In the genomic region with DNA sequence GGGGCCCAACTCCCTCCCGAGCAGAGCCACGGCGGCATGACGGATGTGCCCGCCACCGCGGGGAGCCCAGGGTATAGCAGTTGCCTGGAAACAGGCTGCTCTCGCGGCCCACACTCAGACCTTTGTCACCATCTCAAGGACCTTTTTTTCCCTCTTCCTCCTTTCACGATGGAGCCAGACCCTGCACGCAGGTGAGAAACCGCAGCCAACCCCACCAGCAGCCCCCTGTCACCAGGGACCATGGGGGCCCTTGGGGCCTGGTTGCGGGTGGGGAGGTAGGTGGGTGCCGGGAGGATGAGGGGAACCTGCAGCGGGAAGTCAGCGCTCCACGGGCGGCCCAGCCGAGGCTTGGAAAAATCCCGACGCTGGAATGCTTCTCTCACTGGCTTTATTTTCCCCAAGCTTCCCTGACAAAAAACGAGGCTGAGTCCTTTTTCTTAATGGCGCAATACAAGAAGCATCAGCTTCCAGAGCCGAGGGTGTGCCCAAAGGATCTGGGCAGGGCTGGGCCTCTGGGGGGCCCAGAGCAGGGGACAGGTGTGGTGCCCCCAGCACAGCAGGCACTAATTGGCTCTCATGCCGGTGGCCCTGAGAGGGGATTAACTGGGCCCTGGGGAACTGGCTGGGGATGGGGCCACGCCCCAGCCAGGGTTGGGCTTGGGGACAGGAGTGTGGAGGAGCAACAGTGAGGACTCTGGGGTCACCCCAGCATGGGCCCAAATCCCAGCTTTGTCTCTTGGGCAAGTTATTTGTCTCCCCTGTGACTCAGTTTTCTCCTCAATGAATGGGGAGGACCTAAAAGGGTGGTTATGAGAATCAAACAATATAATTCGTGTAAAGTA, we compare ENCODE assay signal across 10 cellular contexts. TPM values are rescaled to one million over a fixed set of nuclear protein-coding genes. Genes with fewer than 3 reads are reported as not detected.
DNase-seq lines count a peak whose midpoint lies in the region; ATAC-seq, FAIRE-seq and TF ChIP-seq lines count a peak whose summit lies in the region.
"Had no signal": no experiment of that assay in that cellular context is flagged by ENCODE, and none has a peak within 500 bp of the region (broad histone marks: within the 10 kb centered on the region; RNA-seq: fewer than 3 reads in every experiment).

No MANE protein-coding gene starts in this region.

- no peak for TF ChIP-seq CTCF in chondrocyte (IDR thresholded peaks at IDR 0.05)

- no peak overlapping the region for H3K4me3 Mint-ChIP-seq in activated CD8-positive, alpha-beta memory T cell treated with anti-CD3 and anti-CD28 coated beads, Interleukin-2, amount 10 ng/mL, durations not matched to agents 7 days and 5 days
- no peak overlapping the region for H3K4me3 Mint-ChIP-seq in chondrocyte (ENCODE audit: unreplicated experiment)

- FAIRE-seq in urothelium cell line (lab: Jason Lieb, UNC): no peak

- no peaks in the 10 kb centered on the region for H3K36me3 Mint-ChIP-seq in activated CD8-positive, alpha-beta memory T cell treated with anti-CD3 and anti-CD28 coated beads, Interleukin-2, amount 10 ng/mL, durations not matched to agents 7 days and 5 days
- no peaks in the 10 kb centered on the region for H3K36me3 Mint-ChIP-seq in chondrocyte (ENCODE audit: low read depth)

- no peak for ATAC-seq in activated CD8-positive, alpha-beta memory T cell treated with anti-CD3 and anti-CD28 coated beads, Interleukin-2, amount 10 ng/mL, durations not matched to agents 7 days and 5 days
- ATAC-seq: psoas muscle had no signal

- no peaks in the 10 kb centered on the region for H3K9me3 Mint-ChIP-seq in activated CD8-positive, alpha-beta memory T cell treated with anti-CD3 and anti-CD28 coated beads, Interleukin-2, amount 10 ng/mL, durations not matched to agents 7 days and 5 days (ENCODE audit: low read depth)
- H3K9me3 Mint-ChIP-seq in chondrocyte (ENCODE audit: low read depth): no peaks in the 10 kb centered on the region

- H3K27me3 Mint-ChIP-seq in activated CD8-positive, alpha-beta memory T cell treated with anti-CD3 and anti-CD28 coated beads, Interleukin-2, amount 10 ng/mL, durations not matched to agents 7 days and 5 days: no peaks in the 10 kb centered on the region
- no peaks in the 10 kb centered on the region for H3K27me3 Mint-ChIP-seq in chondrocyte (ENCODE audit: low read depth)

- DNase-seq in activated CD8-positive, alpha-beta memory T cell treated with anti-CD3 and anti-CD28 coated beads for 24 hours: peak; percentile 75
- DNase-seq in activated CD8-positive, alpha-beta memory T cell treated with anti-CD3 and anti-CD28 coated beads, Interleukin-2, amount 10 ng/mL, durations not matched to agents 7 days and 5 days: no peak
- DNase-seq in NCI-H146 treated with DMSO at 0.1 percent for 48 hours (lab: John Stamatoyannopoulos, UW; ENCODE audit: unreplicated experiment): peak; percentile 83
- DNase-seq in chondrocyte (ENCODE audit: low spot score): no peak
- DNase-seq in retina: peak; percentile 67
- no peak for DNase-seq in EL
- no peak for DNase-seq in kidney tubule cell (ENCODE audit: low spot score)
- no peak for DNase-seq in urothelium cell line (ENCODE audit: low spot score)
- DNase-seq: BE2C, psoas muscle had no signal

- H3K27ac Mint-ChIP-seq in activated CD8-positive, alpha-beta memory T cell treated with anti-CD3 and anti-CD28 coated beads, Interleukin-2, amount 10 ng/mL, durations not matched to agents 7 days and 5 days: no peak overlapping the region
- peak overlapping the region; percentile 45 for H3K27ac Mint-ChIP-seq in chondrocyte (ENCODE audit: unreplicated experiment)

- CTCF ChIA-PET in activated CD8-positive, alpha-beta memory T cell treated with anti-CD3 and anti-CD28 coated beads, Interleukin-2, amount 10 ng/mL, durations not matched to agents 7 days and 5 days (lab: Charles Lee): no interaction called here

- peaks cover 4% of the 10 kb centered on the region for H3K4me1 Mint-ChIP-seq in activated CD8-positive, alpha-beta memory T cell treated with anti-CD3 and anti-CD28 coated beads, Interleukin-2, amount 10 ng/mL, durations not matched to agents 7 days and 5 days
- H3K4me1 Mint-ChIP-seq in chondrocyte (ENCODE audit: low read depth): peaks cover 36% of the 10 kb centered on the region

RNA-seq across cellular contexts. Expression of a gene that starts 23.9 kb away (rescaled TPM):
- total RNA-seq in activated CD8-positive, alpha-beta memory T cell treated with anti-CD3 and anti-CD28 coated beads, Interleukin-2, amount 10 ng/mL, durations not matched to agents 7 days and 5 days: 10 to 100 TPM; 15.2 to 18.3 TPM
- total RNA-seq in chondrocyte: 37.7 to 42.7 TPM (median 40.0 TPM) in 3 replicates

Comparison
In these comparisons a context has a peak if more than half of its experiments do, and no peak if none do; other contexts are left out.
1. DNase-seq: peak in activated CD8-positive, alpha-beta memory T cell treated with anti-CD3 and anti-CD28 coated beads for 24 hours (single experiment), NCI-H146 treated with DMSO at 0.1 percent for 48 hours (single experiment) and retina (single experiment); none in activated CD8-positive, alpha-beta memory T cell treated with anti-CD3 and anti-CD28 coated beads, Interleukin-2, amount 10 ng/mL, durations not matched to agents 7 days and 5 days (single experiment), chondrocyte (single experiment), EL (single experiment), kidney tubule cell (single experiment) and urothelium cell line (single experiment).